ENCODE assay signal across 16 cellular contexts in genomic region chr3:79983063-79983561, GRCh38.
A peak's percentile ranks its signal among the peaks of the same experiment; 100 is the strongest.
DNase-seq lines count a peak whose midpoint lies in the region; ATAC-seq and TF ChIP-seq lines count a peak whose summit lies in the region.
"Had no signal": no experiment of that assay in that cellular context is flagged by ENCODE, and none has a peak within 500 bp of the region (broad histone marks: within the 10 kb centered on the region; RNA-seq: fewer than 3 reads in every experiment).

No MANE protein-coding gene starts in this region.

- H3K4me3 Mint-ChIP-seq in chondrocyte (ENCODE audit: unreplicated experiment) = no peak overlapping the region

- TF ChIP-seq CTCF in chondrocyte (IDR thresholded peaks at IDR 0.05) = no peak
- no peak for TF ChIP-seq CTCF in ascending aorta (IDR thresholded peaks at IDR 0.05)

- no peaks in the 10 kb centered on the region for H3K9me3 Mint-ChIP-seq in chondrocyte (ENCODE audit: low read depth)

- intact Hi-C loops in ascending aorta (cut with DNase I) = no loop called here

- H3K27me3 ChIP-seq in ascending aorta = no peaks in the 10 kb centered on the region

- DNase-seq in NCI-H1105 (lab: John Stamatoyannopoulos, UW) (peak; percentile 39), NCI-H2227 treated with DMSO at 0.1 percent for 48 hours (lab: John Stamatoyannopoulos, UW) (peak; percentile 7), chondrocyte (ENCODE audit: low spot score) (no peak), kidney glomerular epithelial cell (lab: John Stamatoyannopoulos, UW) (peak; percentile 29), NOMO-1 (lab: John Stamatoyannopoulos, UW; ENCODE audit: unreplicated experiment in 2 of 2) (no peak), ureter (ENCODE audit: low spot score) (no peak), ascending aorta (ENCODE audit: low spot score in 2 of 2) (no peak)
- DNase-seq: AML-193, H7, NCI-H1694 treated with DMSO at 0.1 percent for 48 hours, NCI-H2107, NCI-H446 treated with DMSO at 0.1 percent for 48 hours, NCI-H69 had no signal

- H3K36me3 ChIP-seq in ascending aorta = no peaks in the 10 kb centered on the region

- no peaks in the 10 kb centered on the region for H3K27me3 Mint-ChIP-seq in chondrocyte (ENCODE audit: low read depth)

- H3K27ac Mint-ChIP-seq in chondrocyte (ENCODE audit: unreplicated experiment) = peak overlapping the region; percentile 41

- ATAC-seq in GM19023 (IDR thresholded peaks at IDR 0.05; ENCODE audit: unreplicated experiment) = no peak
- ATAC-seq: Right ventricle myocardium inferior had no signal

- H3K4me1 Mint-ChIP-seq in chondrocyte (ENCODE audit: low read depth) = peaks cover 7% of the 10 kb centered on the region

- no peak overlapping the region for H3K4me3 ChIP-seq in ascending aorta

- no peak overlapping the region for H3K27ac ChIP-seq in ascending aorta
- H3K27ac ChIP-seq: C4-2B had no signal

- H3K36me3 Mint-ChIP-seq in chondrocyte (ENCODE audit: low read depth) = no peaks in the 10 kb centered on the region

- H3K9me3 ChIP-seq in ascending aorta = no peaks in the 10 kb centered on the region

- H3K4me1 ChIP-seq in ascending aorta = no peaks in the 10 kb centered on the region

Comparison
In these comparisons a context has a peak if more than half of its experiments do, and no peak if none do; other contexts are left out.
1. DNase-seq: peak in NCI-H1105 (single experiment), NCI-H2227 treated with DMSO at 0.1 percent for 48 hours (single experiment) and kidney glomerular epithelial cell (single experiment); none in chondrocyte (single experiment), NOMO-1 (0 of 2), ureter (single experiment) and ascending aorta (0 of 2).